Comparison of ENCODE assay signal across 8 cellular contexts in the genomic region with DNA sequence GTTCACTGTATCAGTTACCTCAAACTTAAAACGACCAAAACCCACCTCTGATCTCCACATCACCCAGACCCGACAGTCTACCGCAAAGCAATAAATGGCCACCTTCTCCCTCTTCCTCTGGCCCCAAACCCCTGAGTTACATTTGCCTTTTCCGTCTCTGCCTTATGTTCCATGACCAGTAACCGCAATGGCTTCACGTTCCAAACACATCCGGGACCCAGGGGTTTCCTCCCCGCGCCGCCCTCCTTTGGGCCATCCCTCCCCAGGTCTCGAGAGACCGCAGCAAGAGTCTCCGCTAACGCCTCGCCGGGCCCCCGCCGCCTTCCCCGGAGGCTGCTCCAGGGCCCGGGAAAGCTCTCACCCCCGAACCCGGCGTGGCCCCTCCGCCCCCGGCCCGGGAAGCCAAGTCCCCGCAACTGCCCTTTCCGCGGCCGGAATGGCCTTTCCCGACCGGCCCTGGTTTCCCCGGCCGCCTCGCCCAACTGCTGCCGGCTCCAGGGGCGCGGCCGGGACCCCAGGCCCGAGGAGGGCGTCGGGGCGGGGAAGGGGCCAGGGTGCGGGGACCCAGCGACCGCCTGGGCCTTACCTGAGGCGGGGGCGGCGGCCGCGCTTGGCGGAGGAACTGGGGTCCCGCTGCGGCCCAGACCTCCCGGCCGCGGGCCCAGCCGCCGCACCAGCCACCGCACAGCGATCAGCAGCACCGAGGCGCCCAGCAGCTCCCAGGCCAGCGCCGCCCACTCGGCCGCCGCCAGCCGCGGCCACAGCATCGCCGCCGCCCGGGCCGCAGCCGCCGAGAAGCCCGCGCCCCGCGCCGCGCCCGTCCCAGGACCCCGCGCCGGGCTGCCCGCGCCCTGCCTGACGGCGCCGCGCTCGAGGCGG. TPM values are rescaled to one million over a fixed set of nuclear protein-coding genes. Genes with fewer than 3 reads are reported as not detected.
DNase-seq lines count a peak whose midpoint lies in the region; ATAC-seq, FAIRE-seq and TF ChIP-seq lines count a peak whose summit lies in the region.

ANKLE2 (minus strand) TSS at position 801 of the 879 bp plus-strand sequence; CDS start at position 767, 34 bp downstream.

- BruUV-seq in IMR-90 (replicated peaks; lab: Mats Ljungman, UMichigan), result no TSS peak
- BruUV-seq in GM12878 (replicated peaks; lab: Mats Ljungman, UMichigan), result no TSS peak

- TF ChIP-seq CTCF in IMR-90 (conservative IDR thresholded peaks at IDR 0.05; ENCODE audit: low read depth, low read length) (no peak), GM12878 (IDR thresholded peaks at IDR 0.05 in 2 of 3, conservative IDR thresholded peaks at IDR 0.05 in 1 of 3; ENCODE audit: control insufficient read depth in 2 of 3, extremely low read depth in 1 of 3, insufficient read depth in 1 of 3, low read depth in 3 of 3, low read length in 3 of 3) (no peak)

- no peaks in the 10 kb centered on the region for H3K27me3 ChIP-seq in IMR-90 (ENCODE audit: control insufficient read depth, insufficient read depth, low read length)
- H3K27me3 ChIP-seq in GM12878 (replicated peaks in 1 of 2; ENCODE audit: control insufficient read depth in 2 of 2, insufficient read depth in 2 of 2, low read length in 1 of 2), result no peaks in the 10 kb centered on the region
- H3K27me3 ChIP-seq in iPS-15b (ENCODE audit: control insufficient read depth, insufficient read depth, low read length), result no peaks in the 10 kb centered on the region

- H3K4ac ChIP-seq in IMR-90 (ENCODE audit: low read depth, low read length), result peak within 1 kb of the TSS; percentile 84

- H2BK20ac ChIP-seq in IMR-90 (ENCODE audit: low read depth, low read length), result peak within 1 kb of the TSS; percentile 41; the same call in 1 of the 2 replicates

- CTCF ChIA-PET in IMR-90 (lab: Yijun Ruan, JAX) (no interaction called here), GM12878 (lab: Yijun Ruan, JAX) (no interaction called here)

- no peaks in the 10 kb centered on the region for H3K9me3 ChIP-seq in IMR-90 (ENCODE audit: control insufficient read depth, insufficient read depth, low read length)
- H3K9me3 ChIP-seq in GM12878 (replicated peaks; ENCODE audit: control insufficient read depth, insufficient read depth, low read length), result no peaks in the 10 kb centered on the region
- no peaks in the 10 kb centered on the region for H3K9me3 ChIP-seq in iPS-15b (ENCODE audit: control insufficient read depth, insufficient read depth, low read length)

- peak within 1 kb of the TSS; percentile 96 for H3K56ac ChIP-seq in IMR-90 (ENCODE audit: extremely low read depth, insufficient read depth, low read length)

- H3K4me3 ChIP-seq in IMR-90 (ENCODE audit: insufficient read depth, low read depth, low read length), result peak within 1 kb of the TSS; percentile 65
- H3K4me3 ChIP-seq in GM12878, result peak within 1 kb of the TSS; percentile 90
- peak within 1 kb of the TSS; percentile 87 for H3K4me3 ChIP-seq in iPS-15b (ENCODE audit: low read depth, low read length)
- peak within 1 kb of the TSS; percentile 91 to 100 (median 98) for H3K4me3 ChIP-seq in skin epidermis

- dilution Hi-C loops in IMR-90 (cut with HindIII; ENCODE audit: low sequenced_read_pairs, unreplicated experiment), result no loop called here

- H3K4me2 ChIP-seq in IMR-90 (ENCODE audit: low read depth, low read length) (peak within 1 kb of the TSS; percentile 81), GM12878 (ENCODE audit: control insufficient read depth, insufficient read depth) (peak within 1 kb of the TSS; percentile 89)

- H3K27ac ChIP-seq in IMR-90 (ENCODE audit: insufficient read depth, low read length) (peak within 1 kb of the TSS; percentile 82), GM12878 (ENCODE audit: control insufficient read depth, insufficient read depth) (peak within 1 kb of the TSS; percentile 85), skin epidermis (peak within 1 kb of the TSS; percentile 95 to 100 (median 98))

- H3K36me3 ChIP-seq in IMR-90 (ENCODE audit: control insufficient read depth, insufficient read depth, low read length) (peaks cover 3% of the 10 kb centered on the region), GM12878 (ENCODE audit: control insufficient read depth in 2 of 2, insufficient read depth in 2 of 2, low read length in 1 of 2) (peaks cover 0 to 8% of the 10 kb centered on the region in 2 experiments; a peak in 3 of 4 replicates), iPS-15b (ENCODE audit: control insufficient read depth, insufficient read depth, low read length) (peaks cover 5% of the 10 kb centered on the region)

- H2BK120ac ChIP-seq in IMR-90 (ENCODE audit: low read depth, low read length), result peak within 1 kb of the TSS; percentile 70

- intact Hi-C loops in IMR-90 (cut with micrococcal nuclease), result no loop called here
- intact Hi-C loops in GM12878 (cut with micrococcal nuclease; ENCODE audit: unreplicated experiment), result loop anchor here (5.0 kb wide), 1 partner anchor 321 kb away; the partner anchor contains the start of gene ZNF140

- peak within 1 kb of the TSS; percentile 86 for H3K23ac ChIP-seq in IMR-90 (ENCODE audit: low read depth, low read length)

- peaks cover 9% of the 10 kb centered on the region for H3K9me1 ChIP-seq in IMR-90 (ENCODE audit: insufficient read depth, low read length)

- peak; percentile 77 for DNase-seq in Daoy (ENCODE audit: low read depth)
- DNase-seq in IMR-90, result peak; percentile 59
- DNase-seq in T1000 (lab: John Stamatoyannopoulos, UW), result peak; percentile 39
- DNase-seq in GM12878 (ENCODE audit: low read depth, low spot score), result no peak

- 0% methylated on average over 54 of the region's 95 CpGs; no CpG with 5 or more reads in 1 of the 2 experiments for WGBS in IMR-90 (ENCODE audit: extremely low coverage in 2 of 2, insufficient read length in 1 of 2), 2 experiments
- under 1% methylated on average over 37 of the region's 95 CpGs for WGBS in GM12878 (ENCODE audit: insufficient coverage, insufficient replicate concordance, low lambda C conversion rate, missing lambda C conversion rate)

- TF ChIP-seq POLR2A in IMR-90 (IDR thresholded peaks at IDR 0.05; ENCODE audit: low read depth, low read length), result peak; percentile 74
- peak; percentile 42; the same call in 1 of the 2 replicates for TF ChIP-seq POLR2A in GM12878 (IDR thresholded peaks at IDR 0.05; ENCODE audit: low read depth, low read length)

- no peak for TF ChIP-seq EP300 in GM12878 (IDR thresholded peaks at IDR 0.05; ENCODE audit: borderline replicate concordance in 1 of 2, control insufficient read depth in 1 of 2, low read depth in 2 of 2, low read length in 2 of 2)

- in situ Hi-C loops in IMR-90 (cut with MboI; ENCODE audit: low sequenced_read_pairs), result no loop called here
- in situ Hi-C loops in GM12878 (cut with MboI), result no loop called here

- H4K8ac ChIP-seq in IMR-90 (ENCODE audit: low read depth in 2 of 2, low read length in 2 of 2), result peak within 1 kb of the TSS; percentile 87 to 93

- H3K14ac ChIP-seq in IMR-90 (replicated peaks; ENCODE audit: low read depth, low read length), result peak within 1 kb of the TSS; percentile 93

- peak within 1 kb of the TSS; percentile 26 for H3K18ac ChIP-seq in IMR-90 (ENCODE audit: low read depth, low read length)

- peak within 1 kb of the TSS; percentile 82 for H3K9ac ChIP-seq in IMR-90 (ENCODE audit: low read depth, low read length)
- H3K9ac ChIP-seq in GM12878 (ENCODE audit: control insufficient read depth, insufficient read depth, low read length), result peak within 1 kb of the TSS; percentile 83
- peak within 1 kb of the TSS; percentile 88 for H3K9ac ChIP-seq in iPS-15b (ENCODE audit: low read depth, low read length)

- POLR2A ChIA-PET in IMR-90 (lab: Charles Lee; ENCODE audit: unreplicated experiment), result no interaction called here
- POLR2A ChIA-PET in GM12878 (lab: Charles Lee), result interaction anchor here (1.0 kb wide), 1 partner anchor 11 kb away, joined by 3 read pairs; no protein-coding TSS in a partner anchor

- ATAC-seq in GM21528 (IDR thresholded peaks at IDR 0.05; ENCODE audit: low FRiP score, unreplicated experiment) (peak; percentile 45), IMR-90 (ENCODE audit: low read depth) (peak; percentile 76), GM12878 (peak; percentile 45), GM18861 (IDR thresholded peaks at IDR 0.05; ENCODE audit: unreplicated experiment) (no peak)

- H4K20me1 ChIP-seq in IMR-90 (ENCODE audit: insufficient read depth, low read length) (peaks cover 49% of the 10 kb centered on the region), GM12878 (ENCODE audit: control insufficient read depth, insufficient read depth) (no peaks in the 10 kb centered on the region)

- peaks cover 2% of the 10 kb centered on the region; the same call in 1 of the 2 replicates for H3K4me1 ChIP-seq in IMR-90 (ENCODE audit: control insufficient read depth, insufficient read depth, low read length)
- no peaks in the 10 kb centered on the region for H3K4me1 ChIP-seq in GM12878 (ENCODE audit: control insufficient read depth, insufficient read depth, low read length)
- no peaks in the 10 kb centered on the region for H3K4me1 ChIP-seq in iPS-15b (ENCODE audit: control insufficient read depth, insufficient read depth, low read length)

- SMC1A ChIA-PET in GM12878 (lab: Charles Lee; ENCODE audit: uncharacterized antibody, unreplicated experiment), result interaction anchor here (0.9 to 1.5 kb wide), 2 partner anchors 9 to 11 kb away, joined by 3 to 5 read pairs; no protein-coding TSS in a partner anchor

- RAD21 ChIA-PET in GM12878 (lab: Charles Lee; ENCODE audit: unreplicated experiment), result interaction anchor here (0.7 to 0.9 kb wide), 2 partner anchors 10 to 11 kb away, joined by 3 to 5 read pairs; no protein-coding TSS in a partner anchor

- peak; percentile 49 for FAIRE-seq in GM12878 (lab: Jason Lieb, UNC)

- H2AK5ac ChIP-seq in IMR-90 (ENCODE audit: low read depth, low read length), result peak within 1 kb of the TSS; percentile 98

- peak within 1 kb of the TSS; percentile 95 for H2AK9ac ChIP-seq in IMR-90 (replicated peaks; ENCODE audit: low read depth, low read length, poor library complexity)

- no peak for TF ChIP-seq RAD21 in IMR-90 (IDR thresholded peaks at IDR 0.05; ENCODE audit: low read length)
- no peak for TF ChIP-seq RAD21 in GM12878 (IDR thresholded peaks at IDR 0.05; ENCODE audit: insufficient read depth, low read depth, low read length)

- H2AFZ ChIP-seq in IMR-90 (replicated peaks; ENCODE audit: low read length, poor library complexity) (peak within 1 kb of the TSS; percentile 98), GM12878 (ENCODE audit: control insufficient read depth, low read depth, low read length) (peak within 1 kb of the TSS; percentile 59)

- H4K91ac ChIP-seq in IMR-90 (ENCODE audit: insufficient read depth, low read depth, low read length), result peak within 1 kb of the TSS; percentile 95

- H2BK15ac ChIP-seq in IMR-90 (ENCODE audit: low read depth, low read length), result 0 out of 3 replicates have a peak within 1 kb of the TSS, but pooled peaks have one; percentile 74

- peak within 1 kb of the TSS; percentile 94 for H2BK5ac ChIP-seq in IMR-90 (ENCODE audit: low read depth, low read length, poor library complexity, severe bottlenecking)

- H4K5ac ChIP-seq in IMR-90 (ENCODE audit: low read depth, low read length), result peak within 1 kb of the TSS; percentile 33

- H3K79me1 ChIP-seq in IMR-90 (ENCODE audit: low read depth in 1 of 2, low read length in 2 of 2), result peaks cover 0 to 36% of the 10 kb centered on the region in 2 experiments

- H3K79me2 ChIP-seq in GM12878 (ENCODE audit: control insufficient read depth, insufficient read depth, low read length), result peaks cover 50% of the 10 kb centered on the region

RNA-seq across cellular contexts. Expression of gene ANKLE2, which starts in this region (rescaled TPM):
- 83.8 and 104 TPM in 2 replicates for total RNA-seq in Daoy (2014; rRNA removed; shearing (Covaris generic))
- total RNA-seq in IMR-90 (2012; rRNA removed), result 63.4 and 66.4 TPM in 2 replicates
- polyA plus RNA-seq in IMR-90 (2012; rRNA removed), result 80.4 and 82.4 TPM in 2 replicates
- polyA plus RNA-seq in IMR-90 (2012; cell fraction: cytosol; rRNA removed), result 21.2 and 34.0 TPM in 2 replicates
- 229 and 398 TPM in 2 replicates for polyA plus RNA-seq in IMR-90 (2012; cell fraction: nucleus; rRNA removed; ENCODE audit: low replicate concordance)
- total RNA-seq in GM12878 (2013; cell fraction: nucleolus; rRNA removed), result 213 and 227 TPM in 2 replicates
- 53.6 and 57.3 TPM in 2 replicates for total RNA-seq in GM12878 (2014; rRNA removed)
- total RNA-seq in GM12878 (2014; rRNA removed; fragmentation: Illumina TruSeq; extraction: Trizol), result 47.5 and 52.6 TPM in 2 replicates
- total RNA-seq in GM12878 (2021), result 63.5 and 65.9 TPM in 2 replicates
- polyA plus RNA-seq in GM12878 (2011; ENCODE audit: low read depth), result 31.3 TPM
- 58.3 and 89.4 TPM in 2 replicates for polyA plus RNA-seq in GM12878 (2011; rRNA removed)
- polyA plus RNA-seq in GM12878 (2011; cell fraction: cytosol; rRNA removed), result 81.6 and 106 TPM in 2 replicates
- 296 and 304 TPM in 2 replicates for polyA plus RNA-seq in GM12878 (2011; cell fraction: nucleus; rRNA removed)
- polyA plus RNA-seq in GM12878 (2012), result 45.3 and 47.1 TPM in 2 replicates
- 47.7 and 53.3 TPM in 2 replicates for polyA plus RNA-seq in GM12878 (2014; fragmentation: Illumina TruSeq; extraction: Trizol)
- polyA plus RNA-seq in GM12878 (2014; fragmentation: Nextera tagmentation; extraction: Ambion mirVana), result 1 to 10 TPM; 4.3 to 6.7 TPM
- polyA plus RNA-seq in GM12878 (2014; rRNA removed), result 65.5 and 69.0 TPM in 2 replicates
- polyA plus RNA-seq in GM12878 (2016; fragmentation: Nextera tagmentation; extraction: Ambion mirVana), result 10 to 100 TPM; 28.2 to 41.7 TPM
- polyA minus RNA-seq in GM12878 (2011; rRNA and poly(A)+ RNA removed), result 158 and 234 TPM in 2 replicates
- polyA minus RNA-seq in GM12878 (2011; cell fraction: cytosol; rRNA and poly(A)+ RNA removed), result 35.5 and 49.6 TPM in 2 replicates
- polyA minus RNA-seq in GM12878 (2011; cell fraction: nucleus; rRNA and poly(A)+ RNA removed), result 102 and 170 TPM in 2 replicates
